Comparison of ENCODE assay signal across 8 cellular contexts in genomic region chr10:31317652-31318381, GRCh38. TPM values are rescaled to one million over a fixed set of nuclear protein-coding genes. Genes with fewer than 3 reads are reported as not detected.
A peak's percentile ranks its signal among the peaks of the same experiment; 100 is the strongest.
DNase-seq lines count a peak whose midpoint lies in the region; ATAC-seq and TF ChIP-seq lines count a peak whose summit lies in the region.

No MANE protein-coding gene starts in this region.

- H3F3A ChIP-seq in GM23338 (replicated peaks; ENCODE audit: low read depth): no peaks in the 10 kb centered on the region

- peaks cover 59% of the 10 kb centered on the region for H3K27me3 ChIP-seq in GM23338 (ENCODE audit: insufficient read depth)

- H3K36me3 ChIP-seq in GM23338 (ENCODE audit: insufficient read depth): no peaks in the 10 kb centered on the region

- H3K4me1 Mint-ChIP-seq in GM23338: peaks cover 26% of the 10 kb centered on the region
- H3K4me1 Mint-ChIP-seq in activated CD4-positive, alpha-beta T cell treated with anti-CD3 and anti-CD28 coated beads for 36 hours: peaks cover 32% of the 10 kb centered on the region
- peaks cover 11% of the 10 kb centered on the region for H3K4me1 Mint-ChIP-seq in progenitor cell of endocrine pancreas (ENCODE audit: low read depth)

- peak overlapping the region; percentile 94 for H3K4me2 ChIP-seq in GM23338

- DNase-seq in GM23338 (ENCODE audit: low spot score) (no peak), epithelial cell of proximal tubule (ENCODE audit: low read depth) (no peak), progenitor cell of endocrine pancreas (ENCODE audit: low spot score, unreplicated experiment) (no peak), foreskin melanocyte (no peak), HT-29 (ENCODE audit: low spot score) (no peak), NCI-H345 (lab: John Stamatoyannopoulos, UW) (no peak)
- DNase-seq in activated CD4-positive, alpha-beta T cell treated with anti-CD3 and anti-CD28 coated beads for 36 hours: peak; percentile 87

- H2AFZ ChIP-seq in GM23338: peak overlapping the region; percentile 94

- H3K27me3 Mint-ChIP-seq in GM23338 (ENCODE audit: insufficient read depth, low read depth, poor library complexity): peaks cover 38% of the 10 kb centered on the region
- no peaks in the 10 kb centered on the region for H3K27me3 Mint-ChIP-seq in activated CD4-positive, alpha-beta T cell treated with anti-CD3 and anti-CD28 coated beads for 36 hours
- peaks cover 41% of the 10 kb centered on the region for H3K27me3 Mint-ChIP-seq in progenitor cell of endocrine pancreas

- no peak overlapping the region for H3K27ac Mint-ChIP-seq in GM23338
- peak overlapping the region; percentile 97 for H3K27ac Mint-ChIP-seq in activated CD4-positive, alpha-beta T cell treated with anti-CD3 and anti-CD28 coated beads for 36 hours
- peak overlapping the region; percentile 91 for H3K27ac Mint-ChIP-seq in progenitor cell of endocrine pancreas

- intact Hi-C loops in activated CD4-positive, alpha-beta T cell treated with anti-CD3 and anti-CD28 coated beads for 36 hours (cut with DNase I, micrococcal nuclease): loop anchor here (1.0 to 10.0 kb wide), 16 partner anchors 35 to 1129 kb away; partner anchors contain the start of gene CCDC7 (in 1 of the 2)

- TF ChIP-seq CTCF in GM23338 (conservative IDR thresholded peaks at IDR 0.05; ENCODE audit: low read depth in 2 of 2) (no peak), epithelial cell of proximal tubule (conservative IDR thresholded peaks at IDR 0.05; ENCODE audit: low read depth, low read length) (no peak), progenitor cell of endocrine pancreas (IDR thresholded peaks at IDR 0.05; ENCODE audit: unreplicated experiment) (no peak)

- H3K4me3 Mint-ChIP-seq in GM23338: peak overlapping the region; percentile 98
- peak overlapping the region; percentile 93 for H3K4me3 Mint-ChIP-seq in activated CD4-positive, alpha-beta T cell treated with anti-CD3 and anti-CD28 coated beads for 36 hours
- peak overlapping the region; percentile 94 for H3K4me3 Mint-ChIP-seq in progenitor cell of endocrine pancreas (ENCODE audit: low read depth)

- no peak overlapping the region for H3K27ac ChIP-seq in GM23338 (ENCODE audit: low read depth)

- H3K9me3 Mint-ChIP-seq in GM23338 (no peaks in the 10 kb centered on the region), progenitor cell of endocrine pancreas (ENCODE audit: low read depth) (no peaks in the 10 kb centered on the region)
- no peaks in the 10 kb centered on the region for H3K9me3 Mint-ChIP-seq in activated CD4-positive, alpha-beta T cell treated with anti-CD3 and anti-CD28 coated beads for 36 hours (ENCODE audit: low read depth)

- CTCF ChIA-PET in activated CD4-positive, alpha-beta T cell treated with anti-CD3 and anti-CD28 coated beads for 36 hours (lab: Charles Lee): interaction anchor here (0.6 to 1.5 kb wide), 4 partner anchors 16 to 678 kb away, joined by 3 to 4 read pairs (median 4); no protein-coding TSS in a partner anchor

- no peaks in the 10 kb centered on the region for H3K79me2 ChIP-seq in GM23338 (replicated peaks; ENCODE audit: insufficient read depth)

- ATAC-seq in GM23338 (no peak), HG03354 (IDR thresholded peaks at IDR 0.05; ENCODE audit: poor library complexity, severe bottlenecking, unreplicated experiment) (no peak)
- no peak for ATAC-seq in activated CD4-positive, alpha-beta T cell treated with anti-CD3 and anti-CD28 coated beads for 36 hours

- peak overlapping the region; percentile 84 for H3K4me3 ChIP-seq in GM23338
- H3K4me3 ChIP-seq in epithelial cell of proximal tubule (ENCODE audit: low read depth, low read length): peak overlapping the region; percentile 91

- peaks cover 12% of the 10 kb centered on the region for H3K4me1 ChIP-seq in GM23338 (ENCODE audit: insufficient read depth)

- no peaks in the 10 kb centered on the region for H4K20me1 ChIP-seq in GM23338 (replicated peaks; ENCODE audit: insufficient read depth)

- no peaks in the 10 kb centered on the region for H3K36me3 Mint-ChIP-seq in GM23338 (ENCODE audit: low read depth)
- H3K36me3 Mint-ChIP-seq in activated CD4-positive, alpha-beta T cell treated with anti-CD3 and anti-CD28 coated beads for 36 hours (ENCODE audit: low read depth): peaks cover 8% of the 10 kb centered on the region
- H3K36me3 Mint-ChIP-seq in progenitor cell of endocrine pancreas (ENCODE audit: insufficient read depth): no peaks in the 10 kb centered on the region

- POLR2A ChIA-PET in activated CD4-positive, alpha-beta T cell treated with anti-CD3 and anti-CD28 coated beads for 36 hours (lab: Charles Lee): interaction anchor here (0.6 to 1.5 kb wide), 3 partner anchors 140 to 286 kb away, joined by 3 to 4 read pairs (median 3); partner anchors contain the start of gene ZNF438

- no peaks in the 10 kb centered on the region for H3K9me2 ChIP-seq in GM23338 (ENCODE audit: insufficient read depth)

TF ChIP-seq in GM23338, 12 proteins besides CTCF, POLR2A, EP300 and RAD21:
- TF ChIP-seq EZH2 (IDR thresholded peaks at IDR 0.05; ENCODE audit: low read depth, unreplicated experiment): peak; percentile 30
- no peak for TF ChIP-seq STAT1 (IDR thresholded peaks at IDR 0.05; ENCODE audit: unreplicated experiment)

RNA-seq across cellular contexts. Expression of gene ZEB1, which starts 1.2 kb away (rescaled TPM):
- total RNA-seq in GM23338 (2014; rRNA removed; shearing (Covaris generic)): 0.45 TPM in 1 of 2 replicates, not detected in the other
- 0.16 and 0.42 TPM in 2 replicates for polyA plus RNA-seq in GM23338 (2016; fragmentation: Nextera tagmentation; extraction: Ambion mirVana)
- 10 to 100 TPM; 32.0 to 49.0 TPM for total RNA-seq in activated CD4-positive, alpha-beta T cell treated with anti-CD3 and anti-CD28 coated beads for 36 hours
- total RNA-seq in epithelial cell of proximal tubule: 13.2 and 16.0 TPM in 2 replicates
- total RNA-seq in progenitor cell of endocrine pancreas: 1.2 and 1.7 TPM in 2 replicates
- 0.37 and 1.2 TPM in 2 replicates for total RNA-seq in HT-29 (2014; rRNA removed; shearing (Covaris generic))
